In genomic region chr2:16653799-16654198, GRCh38 we compare ENCODE assay signal across 9 cellular contexts. TPM values are rescaled to one million over a fixed set of nuclear protein-coding genes. Genes with fewer than 3 reads are reported as not detected.
DNase-seq lines count a peak whose midpoint lies in the region; ATAC-seq and TF ChIP-seq lines count a peak whose summit lies in the region.
"Had no signal": no experiment of that assay in that cellular context is flagged by ENCODE, and none has a peak within 500 bp of the region (broad histone marks: within the 10 kb centered on the region; RNA-seq: fewer than 3 reads in every experiment).

No MANE protein-coding gene starts in this region.

- no peaks in the 10 kb centered on the region for H3K27me3 ChIP-seq in adrenal gland

- H3K27ac Mint-ChIP-seq in stimulated activated memory B cell treated with anti-CD40 and anti-IgM and Interleukin-4, amounts not matched to agents 10 μg/mL and 1 μg/mL and 100 μg/mL, for 72 hours, result peak overlapping the region; percentile 76

- H3K36me3 Mint-ChIP-seq in stimulated activated memory B cell treated with anti-CD40 and anti-IgM and Interleukin-4, amounts not matched to agents 10 μg/mL and 1 μg/mL and 100 μg/mL, for 72 hours, result peaks cover 5% of the 10 kb centered on the region

- H3K27me3 Mint-ChIP-seq in stimulated activated memory B cell treated with anti-CD40 and anti-IgM and Interleukin-4, amounts not matched to agents 10 μg/mL and 1 μg/mL and 100 μg/mL, for 72 hours, result no peaks in the 10 kb centered on the region

- no peak for TF ChIP-seq POLR2A in adrenal gland (IDR thresholded peaks at IDR 0.05)

- no peaks in the 10 kb centered on the region for H3K36me3 ChIP-seq in adrenal gland (replicated peaks in 1 of 2)
- H3K36me3 ChIP-seq: HAP-1 had no signal

- ATAC-seq in GM19395 (IDR thresholded peaks at IDR 0.05; ENCODE audit: unreplicated experiment) (peak; percentile 64), HG03097 (IDR thresholded peaks at IDR 0.05; ENCODE audit: low FRiP score, unreplicated experiment) (peak; percentile 49)
- peak; percentile 70 for ATAC-seq in stimulated activated memory B cell treated with anti-CD40 and anti-IgM and Interleukin-4, amounts not matched to agents 10 μg/mL and 1 μg/mL and 100 μg/mL, for 72 hours

- H3K4me3 ChIP-seq in adrenal gland, result no peak overlapping the region
- H3K4me3 ChIP-seq: HAP-1 had no signal

- WGBS in adrenal gland, 4 donors, result 75 to 89% (median 83%) methylated on average over 4 of the region's 4 CpGs

- H3K4me3 Mint-ChIP-seq in stimulated activated memory B cell treated with anti-CD40 and anti-IgM and Interleukin-4, amounts not matched to agents 10 μg/mL and 1 μg/mL and 100 μg/mL, for 72 hours, result peak overlapping the region; percentile 59

- intact Hi-C loops in adrenal gland (cut with DNase I), result no loop called here

- H3K4me1 Mint-ChIP-seq in stimulated activated memory B cell treated with anti-CD40 and anti-IgM and Interleukin-4, amounts not matched to agents 10 μg/mL and 1 μg/mL and 100 μg/mL, for 72 hours, result peaks cover 92% of the 10 kb centered on the region

- peak in 2 of 7 donors; percentile 13 to 48 for DNase-seq in adrenal gland
- DNase-seq in NCI-H446 treated with DMSO at 0.1 percent for 48 hours (lab: John Stamatoyannopoulos, UW), result no peak
- no peak for DNase-seq in HUDEP-2 (lab: John Stamatoyannopoulos, UW; ENCODE audit: unreplicated experiment in 76 of 76)
- no peak for DNase-seq in occipital lobe (lab: John Stamatoyannopoulos, UW)
- no peak for DNase-seq in central memory CD4-positive, alpha-beta T cell

- no peaks in the 10 kb centered on the region for H3K9me3 ChIP-seq in adrenal gland (replicated peaks in 1 of 3)
- H3K9me3 ChIP-seq: HAP-1 had no signal

- TF ChIP-seq CTCF in adrenal gland (IDR thresholded peaks at IDR 0.05), result no peak

- no peaks in the 10 kb centered on the region for H3K9me3 Mint-ChIP-seq in stimulated activated memory B cell treated with anti-CD40 and anti-IgM and Interleukin-4, amounts not matched to agents 10 μg/mL and 1 μg/mL and 100 μg/mL, for 72 hours

- peaks cover 48 to 88% of the 10 kb centered on the region in 2 donors for H3K4me1 ChIP-seq in adrenal gland (replicated peaks in 1 of 2)

- peak overlapping the region in 4 of 5 donors; percentile 17 to 79 (median 42) for H3K27ac ChIP-seq in adrenal gland

RNA-seq across cellular contexts. Expression of gene CYRIA, which starts 11.8 kb away (rescaled TPM):
- total RNA-seq in adrenal gland (10 to 100 TPM; 14.7 to 31.0 (median 20.1) TPM), occipital lobe (230 TPM)
- 10 to 100 TPM in 1 of 3 donors, 1 to 10 TPM in 2; 2.4 to 12.4 (median 5.7) TPM for polyA plus RNA-seq in adrenal gland
